6 cellular contexts compared by ENCODE assay signal in genomic region chr5:177782169-177782568, GRCh38. TPM values are rescaled to one million over a fixed set of nuclear protein-coding genes. Genes with fewer than 3 reads are reported as not detected.
"Had no signal": no experiment of that assay in that cellular context is flagged by ENCODE, and none has a peak within 500 bp of the region (broad histone marks: within the 10 kb centered on the region; RNA-seq: fewer than 3 reads in every experiment).

No MANE protein-coding gene starts in this region.

RNA-seq across cellular contexts. Expression of gene FAM153A, which starts 0.5 kb away (rescaled TPM):
- total RNA-seq: LHCN-M2, MCF 10A, NCI-H460, PC-9, RPMI7951, SK-MEL-5 had no signal
